8 cellular contexts compared by ENCODE assay signal in the genomic region with DNA sequence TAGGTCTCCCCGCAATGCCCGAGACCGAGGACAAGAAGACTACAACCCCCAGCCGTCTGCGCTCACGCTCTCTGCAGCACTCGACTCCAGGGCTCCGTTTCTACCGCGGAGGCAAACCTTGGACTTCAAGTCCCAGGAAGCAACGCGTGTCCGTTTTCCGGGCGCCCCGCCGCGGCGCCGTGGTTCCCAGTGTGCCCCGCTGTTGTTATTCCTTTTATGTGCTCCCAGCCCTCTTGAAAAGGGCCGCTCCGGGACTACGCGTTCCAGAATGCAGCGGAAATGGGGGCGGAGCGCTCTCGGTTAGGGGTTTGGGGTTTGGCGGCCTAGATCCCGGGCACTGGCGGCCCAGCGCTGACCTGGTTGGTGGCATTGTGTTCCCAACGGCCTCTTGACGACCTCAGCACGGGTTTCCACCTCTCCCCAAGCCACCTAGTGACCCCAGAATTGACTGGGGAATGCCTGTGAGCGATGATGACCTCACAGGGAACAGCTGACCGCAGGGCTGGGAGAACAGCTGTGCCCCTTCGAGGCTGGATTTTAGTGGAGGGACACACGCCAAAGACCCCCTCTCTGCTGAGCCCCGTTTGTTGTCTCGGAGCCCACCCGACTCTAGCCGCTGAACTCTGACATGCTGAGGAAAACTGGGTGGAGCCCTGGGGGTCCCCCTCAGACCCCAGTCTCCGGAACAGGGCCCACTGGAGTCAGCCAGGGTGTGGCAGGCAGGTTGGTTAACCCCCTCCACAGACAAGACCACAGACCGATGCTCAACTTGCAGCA. TPM values are rescaled to one million over a fixed set of nuclear protein-coding genes. Genes with fewer than 3 reads are reported as not detected.
DNase-seq lines count a peak whose midpoint lies in the region; ATAC-seq and TF ChIP-seq lines count a peak whose summit lies in the region.

No MANE protein-coding gene starts in this region.

- peak overlapping the region; percentile 87 to 95 for H3K9ac ChIP-seq in duodenal mucosa (ENCODE audit: low read depth in 1 of 2, low read length in 2 of 2)

- DNase-seq in CD4-positive, alpha-beta memory T cell, result peak; percentile 95 to 99 (median 98)
- DNase-seq in HK-2 (ENCODE audit: unreplicated experiment), result peak; percentile 98
- peak; percentile 99 for DNase-seq in NCI-H82 treated with DMSO at 0.1 percent for 48 hours (lab: John Stamatoyannopoulos, UW; ENCODE audit: unreplicated experiment)
- DNase-seq in activated CD4-positive, alpha-beta memory T cell treated with anti-CD3 and anti-CD28 coated beads, Interleukin-2, amount 10 ng/mL, durations not matched to agents 7 days and 5 days, result peak; percentile 98
- DNase-seq in lower leg skin (ENCODE audit: low spot score in 2 of 2), result peak; percentile 99 to 100
- peak; percentile 91 to 98 for DNase-seq in stimulated activated CD4-positive, alpha-beta T cell treated with anti-CD3 and anti-CD28 coated beads, Interleukin-4, amount 100 ng/mL, for 4 hours

- peak; percentile 88 for ATAC-seq in GM19455 (IDR thresholded peaks at IDR 0.05; ENCODE audit: unreplicated experiment)

- peak overlapping the region; percentile 85 for H3K27ac ChIP-seq in CD4-positive, alpha-beta memory T cell (ENCODE audit: low read depth, low read length)
- peak overlapping the region; percentile 96 for H3K27ac ChIP-seq in duodenal mucosa (ENCODE audit: low read depth, low read length)

- no peak for TF ChIP-seq POLR2A in lower leg skin (IDR thresholded peaks at IDR 0.05)

- POLR2A ChIA-PET in CD4-positive, alpha-beta memory T cell (lab: Charles Lee; ENCODE audit: partially characterized antibody), result interaction anchor here (0.6 to 5.0 kb wide), 17 partner anchors 19 to 575 kb away, joined by 3 to 68 read pairs (median 3); partner anchors contain the start of genes ABCB8, AGAP3, FASTK and TMUB1
- POLR2A ChIA-PET in activated CD4-positive, alpha-beta memory T cell treated with anti-CD3 and anti-CD28 coated beads, Interleukin-2, amount 10 ng/mL, durations not matched to agents 7 days and 5 days (lab: Charles Lee), result interaction anchor here (0.6 to 3.0 kb wide), 9 partner anchors 10 to 283 kb away, joined by 3 to 13 read pairs (median 4); partner anchors contain the start of genes ABCB8, ASIC3, FASTK and NUB1

- intact Hi-C loops in CD4-positive, alpha-beta memory T cell (cut with micrococcal nuclease), result loop anchor here (1.0 to 2.0 kb wide), 5 partner anchors 22 to 1344 kb away; partner anchors contain the start of genes ABCB8, ABCF2 and FASTK
- intact Hi-C loops in lower leg skin (cut with DNase I; ENCODE audit: low total_unique reads), result no loop called here

- CTCF ChIA-PET in CD4-positive, alpha-beta memory T cell (lab: Charles Lee; ENCODE audit: partially characterized antibody), result interaction anchor here (1.0 to 1.3 kb wide), 3 partner anchors 27 to 182 kb away, joined by 3 to 4 read pairs (median 3); no protein-coding TSS in a partner anchor
- CTCF ChIA-PET in activated CD4-positive, alpha-beta memory T cell treated with anti-CD3 and anti-CD28 coated beads, Interleukin-2, amount 10 ng/mL, durations not matched to agents 7 days and 5 days (lab: Charles Lee), result interaction anchor here (0.7 to 1.5 kb wide), 9 partner anchors 15 to 160 kb away, joined by 3 to 10 read pairs (median 4); partner anchors contain the start of genes ABCB8 and FASTK

- H3K27me3 Mint-ChIP-seq in CD4-positive, alpha-beta memory T cell, result peaks cover 0 to 2% of the 10 kb centered on the region in 2 donors
- no peaks in the 10 kb centered on the region for H3K27me3 Mint-ChIP-seq in activated CD4-positive, alpha-beta memory T cell treated with anti-CD3 and anti-CD28 coated beads, Interleukin-2, amount 10 ng/mL, durations not matched to agents 7 days and 5 days

- peaks cover 19 to 54% (median 37%) of the 10 kb centered on the region in 4 donors for H3K4me1 Mint-ChIP-seq in CD4-positive, alpha-beta memory T cell
- peaks cover 53% of the 10 kb centered on the region for H3K4me1 Mint-ChIP-seq in activated CD4-positive, alpha-beta memory T cell treated with anti-CD3 and anti-CD28 coated beads, Interleukin-2, amount 10 ng/mL, durations not matched to agents 7 days and 5 days

- H3K27me3 ChIP-seq in CD4-positive, alpha-beta memory T cell (ENCODE audit: insufficient read depth, low read length), result no peaks in the 10 kb centered on the region
- no peaks in the 10 kb centered on the region for H3K27me3 ChIP-seq in duodenal mucosa (ENCODE audit: control insufficient read depth in 1 of 2, insufficient read depth in 2 of 2, low read length in 2 of 2)

- H3K9me3 Mint-ChIP-seq in CD4-positive, alpha-beta memory T cell, result no peaks in the 10 kb centered on the region
- no peaks in the 10 kb centered on the region for H3K9me3 Mint-ChIP-seq in activated CD4-positive, alpha-beta memory T cell treated with anti-CD3 and anti-CD28 coated beads, Interleukin-2, amount 10 ng/mL, durations not matched to agents 7 days and 5 days

- peaks cover 45% of the 10 kb centered on the region for H3K4me1 ChIP-seq in CD4-positive, alpha-beta memory T cell (ENCODE audit: insufficient read depth, low read length)
- peaks cover 40 to 43% of the 10 kb centered on the region in 2 donors for H3K4me1 ChIP-seq in duodenal mucosa (ENCODE audit: control insufficient read depth in 1 of 2, insufficient read depth in 2 of 2, low read length in 2 of 2)

- H3K36me3 ChIP-seq in CD4-positive, alpha-beta memory T cell (ENCODE audit: insufficient read depth, low read length), result no peaks in the 10 kb centered on the region
- H3K36me3 ChIP-seq in duodenal mucosa (ENCODE audit: control insufficient read depth in 1 of 2, insufficient read depth in 2 of 2, low read length in 2 of 2), result no peaks in the 10 kb centered on the region

- peak overlapping the region; percentile 85 to 99 (median 96) for H3K27ac Mint-ChIP-seq in CD4-positive, alpha-beta memory T cell
- peak overlapping the region; percentile 94 for H3K27ac Mint-ChIP-seq in activated CD4-positive, alpha-beta memory T cell treated with anti-CD3 and anti-CD28 coated beads, Interleukin-2, amount 10 ng/mL, durations not matched to agents 7 days and 5 days

- peaks cover 0 to 15% of the 10 kb centered on the region in 2 donors for H3K36me3 Mint-ChIP-seq in CD4-positive, alpha-beta memory T cell
- H3K36me3 Mint-ChIP-seq in activated CD4-positive, alpha-beta memory T cell treated with anti-CD3 and anti-CD28 coated beads, Interleukin-2, amount 10 ng/mL, durations not matched to agents 7 days and 5 days (ENCODE audit: low read depth), result peaks cover 8% of the 10 kb centered on the region

- no peaks in the 10 kb centered on the region for H3K9me3 ChIP-seq in CD4-positive, alpha-beta memory T cell (ENCODE audit: control insufficient read depth in 1 of 2, low read length in 2 of 2)
- no peaks in the 10 kb centered on the region for H3K9me3 ChIP-seq in duodenal mucosa (ENCODE audit: control insufficient read depth in 1 of 2, low read length in 2 of 2)

- H3K4me3 ChIP-seq in CD4-positive, alpha-beta memory T cell (ENCODE audit: low read length in 2 of 2), result peak overlapping the region; percentile 45 to 70
- peak overlapping the region; percentile 94 for H3K4me3 ChIP-seq in duodenal mucosa (ENCODE audit: low read depth in 1 of 2, low read length in 2 of 2)
- H3K4me3 ChIP-seq in lower leg skin (ENCODE audit: low read depth, poor library complexity, severe bottlenecking), result peak overlapping the region; percentile 26

- no peak for TF ChIP-seq CTCF in lower leg skin (IDR thresholded peaks at IDR 0.05)

- 0 to 1% methylated on average over 31 to 46 of the region's 46 CpGs for WGBS in lower leg skin, 2 donors

- peak overlapping the region; percentile 86 to 97 (median 94) for H3K4me3 Mint-ChIP-seq in CD4-positive, alpha-beta memory T cell
- H3K4me3 Mint-ChIP-seq in activated CD4-positive, alpha-beta memory T cell treated with anti-CD3 and anti-CD28 coated beads, Interleukin-2, amount 10 ng/mL, durations not matched to agents 7 days and 5 days, result peak overlapping the region; percentile 84

RNA-seq across cellular contexts. Expression of gene CDK5, which starts 0.5 kb away (rescaled TPM):
- total RNA-seq in CD4-positive, alpha-beta memory T cell, result 1 to 10 TPM; 6.3 to 7.5 TPM
- polyA plus RNA-seq in CD4-positive, alpha-beta memory T cell, result 10 to 100 TPM; 10.8 to 15.2 TPM
- 10 to 100 TPM; 17.6 to 18.2 TPM for total RNA-seq in activated CD4-positive, alpha-beta memory T cell treated with anti-CD3 and anti-CD28 coated beads, Interleukin-2, amount 10 ng/mL, durations not matched to agents 7 days and 5 days
- total RNA-seq in lower leg skin, result 10 to 100 TPM in 1 of 4 donors, 1 to 10 TPM in 3; 3.9 to 13.7 (median 7.2) TPM

RNA-seq across cellular contexts. Expression of gene SLC4A2, which starts 1.2 kb away (rescaled TPM):
- 10 to 100 TPM; 82.7 to 84.7 TPM for total RNA-seq in CD4-positive, alpha-beta memory T cell
- 10 to 100 TPM; 12.8 to 24.3 TPM for polyA plus RNA-seq in CD4-positive, alpha-beta memory T cell
- total RNA-seq in activated CD4-positive, alpha-beta memory T cell treated with anti-CD3 and anti-CD28 coated beads, Interleukin-2, amount 10 ng/mL, durations not matched to agents 7 days and 5 days, result 100 to 1,000 TPM in 1 of 2 experiments, 10 to 100 TPM in 1; 94.6 to 109 TPM
- 10 to 100 TPM; 56.3 to 83.5 (median 67.7) TPM for total RNA-seq in lower leg skin

RNA-seq across cellular contexts. Expression of gene ASIC3, which starts 9.8 kb away (rescaled TPM):
- total RNA-seq in CD4-positive, alpha-beta memory T cell, result 10 to 100 TPM; 10.6 to 11.6 TPM
- polyA plus RNA-seq in CD4-positive, alpha-beta memory T cell, result not detected
- 1 to 10 TPM; 5.5 to 6.2 TPM for total RNA-seq in activated CD4-positive, alpha-beta memory T cell treated with anti-CD3 and anti-CD28 coated beads, Interleukin-2, amount 10 ng/mL, durations not matched to agents 7 days and 5 days
- total RNA-seq in lower leg skin, result 1 to 10 TPM; 2.3 to 2.9 (median 2.5) TPM

RNA-seq across cellular contexts. Expression of gene FASTK, which starts 22.4 kb away (rescaled TPM):
- 100 to 1,000 TPM; 123 to 126 TPM for total RNA-seq in CD4-positive, alpha-beta memory T cell
- polyA plus RNA-seq in CD4-positive, alpha-beta memory T cell, result 10 to 100 TPM; 51.2 to 62.2 TPM
- total RNA-seq in activated CD4-positive, alpha-beta memory T cell treated with anti-CD3 and anti-CD28 coated beads, Interleukin-2, amount 10 ng/mL, durations not matched to agents 7 days and 5 days, result 10 to 100 TPM; 70.0 to 72.7 TPM
- 10 to 100 TPM; 47.4 to 80.7 (median 69.0) TPM for total RNA-seq in lower leg skin

RNA-seq across cellular contexts. Expression of gene TMUB1, which starts 25.1 kb away (rescaled TPM):
- total RNA-seq in CD4-positive, alpha-beta memory T cell, result 10 to 100 TPM; 42.6 to 48.7 TPM
- 10 to 100 TPM; 48.9 to 66.7 TPM for polyA plus RNA-seq in CD4-positive, alpha-beta memory T cell
- 10 to 100 TPM; 80.3 to 81.1 TPM for total RNA-seq in activated CD4-positive, alpha-beta memory T cell treated with anti-CD3 and anti-CD28 coated beads, Interleukin-2, amount 10 ng/mL, durations not matched to agents 7 days and 5 days
- 10 to 100 TPM; 58.5 to 61.7 (median 60.4) TPM for total RNA-seq in lower leg skin

Comparison
In these comparisons a context has a peak if more than half of its experiments do, and no peak if none do; other contexts are left out.
1. Peak in every context shown above with its lines: DNase-seq, ATAC-seq, H3K4me3 ChIP-seq and H3K27ac ChIP-seq.
2. H3K4me3 ChIP-seq: peak in every context shown above with its lines; median percentile 94 in duodenal mucosa; 58 in CD4-positive, alpha-beta memory T cell; 26 in lower leg skin.